ENCODE assay signal across 14 cellular contexts in the genomic region with DNA sequence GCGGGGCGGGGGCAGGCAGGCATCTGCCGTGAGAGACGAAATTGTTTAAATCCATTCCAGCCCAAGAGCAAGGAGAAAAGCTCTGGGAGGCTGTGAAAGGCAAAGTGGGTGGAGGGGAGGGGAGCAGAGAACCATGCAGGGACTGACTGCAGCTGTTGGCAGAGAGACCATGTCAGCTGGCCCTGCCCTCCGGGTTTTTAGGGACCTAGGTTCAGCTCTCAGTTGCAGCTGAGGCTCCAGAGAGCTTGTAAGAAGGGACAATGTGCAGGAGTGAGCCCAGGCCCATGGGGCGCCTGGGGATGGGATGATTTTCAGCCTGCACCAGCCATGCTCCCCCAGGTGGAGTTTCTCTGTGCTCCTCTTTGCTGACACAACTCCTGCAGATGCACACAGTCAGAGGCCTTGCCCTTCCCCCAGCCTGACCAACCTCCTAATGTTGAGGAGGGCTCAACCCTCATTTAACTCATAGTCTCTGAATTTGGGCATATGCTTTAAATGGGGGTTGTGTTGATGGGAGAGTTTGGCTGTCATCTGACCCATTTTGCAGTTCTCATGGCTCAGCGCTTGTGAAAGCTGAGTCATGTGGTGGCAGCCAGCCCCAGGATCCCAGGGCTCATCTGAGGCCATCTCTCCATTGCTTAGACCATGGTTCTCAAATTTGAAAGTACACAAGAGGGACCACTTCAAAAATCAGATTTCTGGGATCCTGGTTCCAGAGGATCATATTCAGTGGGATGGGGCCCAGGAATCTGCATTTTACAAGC.
A peak's percentile ranks its signal among the peaks of the same experiment; 100 is the strongest.
DNase-seq lines count a peak whose midpoint lies in the region; ATAC-seq and TF ChIP-seq lines count a peak whose summit lies in the region.
"Had no signal": no experiment of that assay in that cellular context is flagged by ENCODE, and none has a peak within 500 bp of the region (broad histone marks: within the 10 kb centered on the region; RNA-seq: fewer than 3 reads in every experiment).

No MANE protein-coding gene starts in this region.

- H3K4me1 Mint-ChIP-seq in activated T-helper 17 cell treated with anti-CD3 and anti-CD28 coated beads, Interleukin-2, amount 50 U/mL, for 72 hours, result peaks cover 5% of the 10 kb centered on the region
- H3K4me1 Mint-ChIP-seq: activated B cell treated with CpG ODN at 0.5 μM for 24 hours, memory B cell had no signal

- H3K4me3 Mint-ChIP-seq in activated T-helper 17 cell treated with anti-CD3 and anti-CD28 coated beads, Interleukin-2, amount 50 U/mL, for 72 hours, result no peak overlapping the region
- H3K4me3 Mint-ChIP-seq: activated B cell treated with CpG ODN at 0.5 μM for 24 hours; activated T-cell treated with anti-CD3 and anti-CD28 coated beads, Interleukin-2, amount 50 U/mL, for 72 hours; memory B cell had no signal

- no peak overlapping the region for H3K4me3 ChIP-seq in fibroblast of the aortic adventitia (ENCODE audit: low read depth, low read length)
- H3K4me3 ChIP-seq in psoas muscle, result no peak overlapping the region

- TF ChIP-seq CTCF in fibroblast of the aortic adventitia (IDR thresholded peaks at IDR 0.05; ENCODE audit: insufficient read depth, low read length), result no peak
- no peak for TF ChIP-seq CTCF in psoas muscle (IDR thresholded peaks at IDR 0.05)

- H3K9me3 Mint-ChIP-seq in activated T-helper 17 cell treated with anti-CD3 and anti-CD28 coated beads, Interleukin-2, amount 50 U/mL, for 72 hours, result no peaks in the 10 kb centered on the region
- H3K9me3 Mint-ChIP-seq: activated B cell treated with CpG ODN at 0.5 μM for 24 hours; activated T-cell treated with anti-CD3 and anti-CD28 coated beads, Interleukin-2, amount 50 U/mL, for 72 hours; memory B cell had no signal

- H3K27me3 ChIP-seq in psoas muscle (ENCODE audit: insufficient read depth in 3 of 3, low read length in 2 of 3), result no peaks in the 10 kb centered on the region

- intact Hi-C loops in psoas muscle (cut with DNase I), result no loop called here

- H3K27me3 Mint-ChIP-seq in activated T-helper 17 cell treated with anti-CD3 and anti-CD28 coated beads, Interleukin-2, amount 50 U/mL, for 72 hours, result no peaks in the 10 kb centered on the region
- H3K27me3 Mint-ChIP-seq: activated B cell treated with CpG ODN at 0.5 μM for 24 hours had no signal

- no peaks in the 10 kb centered on the region for H3K36me3 Mint-ChIP-seq in activated T-helper 17 cell treated with anti-CD3 and anti-CD28 coated beads, Interleukin-2, amount 50 U/mL, for 72 hours (ENCODE audit: low read depth)
- H3K36me3 Mint-ChIP-seq: memory B cell had no signal

- H3K27ac Mint-ChIP-seq in activated T-helper 17 cell treated with anti-CD3 and anti-CD28 coated beads, Interleukin-2, amount 50 U/mL, for 72 hours, result no peak overlapping the region
- H3K27ac Mint-ChIP-seq: activated B cell treated with CpG ODN at 0.5 μM for 24 hours; activated T-cell treated with anti-CD3 and anti-CD28 coated beads, Interleukin-2, amount 50 U/mL, for 72 hours; memory B cell had no signal

- H3K4me1 ChIP-seq in psoas muscle, result peaks cover 15% of the 10 kb centered on the region

- WGBS in psoas muscle, 3 donors, result 44 to 63% (median 48%) methylated on average over 7 of the region's 7 CpGs

- no peaks in the 10 kb centered on the region for H3K36me3 ChIP-seq in psoas muscle (ENCODE audit: insufficient read depth in 1 of 2, low read depth in 1 of 2)

- DNase-seq in EH (ENCODE audit: low read depth) (peak; percentile 84), NCI-H82 treated with DMSO at 0.1 percent for 48 hours (lab: John Stamatoyannopoulos, UW; ENCODE audit: unreplicated experiment) (peak; percentile 82), fibroblast of the aortic adventitia (ENCODE audit: low read depth) (peak; percentile 67), psoas muscle (peak; percentile 56 to 77), NCI-H1930 (lab: John Stamatoyannopoulos, UW) (no peak)
- DNase-seq: activated B cell treated with CpG ODN at 0.5 μM for 24 hours; activated T-cell treated with anti-CD3 and anti-CD28 coated beads, Interleukin-2, amount 50 U/mL, for 72 hours; central memory CD4-positive, alpha-beta T cell; NCI-H2081; stimulated activated CD8-positive, alpha-beta memory T cell treated with anti-CD3 and anti-CD28 coated beads, Interleukin-4, amount 100 ng/mL, for 48 hours had no signal

- no peak overlapping the region for H3K27ac ChIP-seq in psoas muscle

- ATAC-seq in psoas muscle (peak in 3 of 4 donors; percentile 61 to 77 (median 65)), GM18867 (IDR thresholded peaks at IDR 0.05; ENCODE audit: unreplicated experiment) (no peak), HG03432 (IDR thresholded peaks at IDR 0.05; ENCODE audit: unreplicated experiment) (no peak)
- no peak for ATAC-seq in activated T-helper 17 cell treated with anti-CD3 and anti-CD28 coated beads, Interleukin-2, amount 50 U/mL, for 72 hours (replicated peaks)
- ATAC-seq: activated T-cell treated with anti-CD3 and anti-CD28 coated beads, Interleukin-2, amount 50 U/mL, for 72 hours had no signal

- no peaks in the 10 kb centered on the region for H3K9me3 ChIP-seq in psoas muscle

Comparison
In these comparisons a context has a peak if more than half of its experiments do, and no peak if none do; other contexts are left out.
1. DNase-seq: peak in EH (single experiment), NCI-H82 treated with DMSO at 0.1 percent for 48 hours (single experiment), fibroblast of the aortic adventitia (single experiment) and psoas muscle (2 of 2); none in NCI-H1930 (0 of 2).
2. ATAC-seq: peak in psoas muscle (3 of 4); none in GM18867 (single experiment), HG03432 (single experiment) and activated T-helper 17 cell treated with anti-CD3 and anti-CD28 coated beads, Interleukin-2, amount 50 U/mL, for 72 hours (single experiment).